In genomic region chr2:15363734-15364133, GRCh38 we compare ENCODE assay signal across 27 cellular contexts.
"Had no signal": no experiment of that assay in that cellular context is flagged by ENCODE, and none has a peak within 500 bp of the region (broad histone marks: within the 10 kb centered on the region; RNA-seq: fewer than 3 reads in every experiment).

No MANE protein-coding gene starts in this region.

- H3K9me3 ChIP-seq: adrenal gland, breast epithelium, Peyer's patch had no signal

- H3K27me3 ChIP-seq: adrenal gland, breast epithelium, Peyer's patch had no signal

- ATAC-seq: activated CD8-positive, alpha-beta T cell treated with anti-CD3 and anti-CD28 coated beads, Interleukin-2, amount 10 ng/mL, durations not matched to agents 7 days and 5 days; T-helper 17 cell; WTC11 had no signal

- H3K27me3 Mint-ChIP-seq: activated naive CD8-positive, alpha-beta T cell treated with anti-CD3 and anti-CD28 coated beads, Interleukin-2, amount 10 ng/mL, durations not matched to agents 7 days and 5 days; T-helper 17 cell had no signal

- H3K36me3 ChIP-seq: adrenal gland had no signal

- H3K4me3 ChIP-seq: adrenal gland, breast epithelium, Peyer's patch had no signal

- H3K4me1 Mint-ChIP-seq: T-helper 17 cell had no signal

- DNase-seq: activated CD4-positive, alpha-beta T cell treated with anti-CD3 and anti-CD28 coated beads for 48 hours; activated CD4-positive, alpha-beta T cell treated with anti-CD3 and anti-CD28 coated beads, Interleukin-2, amount 50 U/mL, for 4 hours; activated CD4-positive, CD25-positive, alpha-beta regulatory T cell treated with anti-CD3 and anti-CD28 coated beads, Interleukin-2, amount 50 U/mL, for 72 hours; activated CD8-positive, alpha-beta memory T cell treated with anti-CD3 and anti-CD28 coated beads, Interleukin-2, amount 50 U/mL, for 48 hours; activated CD8-positive, alpha-beta T cell treated with anti-CD3 and anti-CD28 coated beads, Interleukin-2, amount 10 ng/mL, durations not matched to agents 7 days and 5 days; activated naive CD4-positive, alpha-beta T cell treated with anti-CD3 and anti-CD28 coated beads, Interleukin-2, amount 50 U/mL, for 16 hours; activated naive CD8-positive, alpha-beta T cell treated with anti-CD3 and anti-CD28 coated beads, Interleukin-2, amount 10 ng/mL, durations not matched to agents 7 days and 5 days; activated T-cell treated with anti-CD3 and anti-CD28 coated beads, Interleukin-2, amount 50 U/mL, for 1 hour; adrenal gland; anterior cingulate cortex; caudate nucleus; Karpas-422; MM.1S; NCI-H1105; NCI-H1436; NCI-H1694 treated with DMSO at 0.1 percent for 48 hours; NCI-H2029 treated with DMSO at 0.1 percent for 48 hours; NCI-H510A treated with DMSO at 0.1 percent for 48 hours; NCI-H69; NK-92 treated with Interleukin-12 subunit alpha and Interleukin-12 subunit beta, amount 100 ng/mL, for 24 hours; Peyer's patch; SHP77 treated with DMSO at 0.1 percent for 48 hours; T-helper 17 cell; T-helper 9 cell had no signal

- H3K4me1 ChIP-seq: breast epithelium, Peyer's patch had no signal

- H3K9me3 Mint-ChIP-seq: activated naive CD8-positive, alpha-beta T cell treated with anti-CD3 and anti-CD28 coated beads, Interleukin-2, amount 10 ng/mL, durations not matched to agents 7 days and 5 days; WTC11 had no signal

- H3K27ac Mint-ChIP-seq: activated CD8-positive, alpha-beta T cell treated with anti-CD3 and anti-CD28 coated beads, Interleukin-2, amount 10 ng/mL, durations not matched to agents 7 days and 5 days; activated naive CD8-positive, alpha-beta T cell treated with anti-CD3 and anti-CD28 coated beads, Interleukin-2, amount 10 ng/mL, durations not matched to agents 7 days and 5 days; T-helper 17 cell; WTC11 had no signal

- H3K4me3 Mint-ChIP-seq: activated CD8-positive, alpha-beta T cell treated with anti-CD3 and anti-CD28 coated beads, Interleukin-2, amount 10 ng/mL, durations not matched to agents 7 days and 5 days; activated naive CD8-positive, alpha-beta T cell treated with anti-CD3 and anti-CD28 coated beads, Interleukin-2, amount 10 ng/mL, durations not matched to agents 7 days and 5 days; T-helper 17 cell; WTC11 had no signal

- H3K27ac ChIP-seq: adrenal gland, breast epithelium, Peyer's patch, RWPE1 had no signal
